ENCODE assay signal across 1 cellular context in genomic region chr6:119436583-119436982, GRCh38.
TF ChIP-seq lines count a peak whose summit lies in the region.

No MANE protein-coding gene starts in this region.

TF ChIP-seq in K562, 482 proteins besides CTCF, POLR2A, EP300 and RAD21 (continued from another document):
- TF ChIP-seq, protein P1, sequence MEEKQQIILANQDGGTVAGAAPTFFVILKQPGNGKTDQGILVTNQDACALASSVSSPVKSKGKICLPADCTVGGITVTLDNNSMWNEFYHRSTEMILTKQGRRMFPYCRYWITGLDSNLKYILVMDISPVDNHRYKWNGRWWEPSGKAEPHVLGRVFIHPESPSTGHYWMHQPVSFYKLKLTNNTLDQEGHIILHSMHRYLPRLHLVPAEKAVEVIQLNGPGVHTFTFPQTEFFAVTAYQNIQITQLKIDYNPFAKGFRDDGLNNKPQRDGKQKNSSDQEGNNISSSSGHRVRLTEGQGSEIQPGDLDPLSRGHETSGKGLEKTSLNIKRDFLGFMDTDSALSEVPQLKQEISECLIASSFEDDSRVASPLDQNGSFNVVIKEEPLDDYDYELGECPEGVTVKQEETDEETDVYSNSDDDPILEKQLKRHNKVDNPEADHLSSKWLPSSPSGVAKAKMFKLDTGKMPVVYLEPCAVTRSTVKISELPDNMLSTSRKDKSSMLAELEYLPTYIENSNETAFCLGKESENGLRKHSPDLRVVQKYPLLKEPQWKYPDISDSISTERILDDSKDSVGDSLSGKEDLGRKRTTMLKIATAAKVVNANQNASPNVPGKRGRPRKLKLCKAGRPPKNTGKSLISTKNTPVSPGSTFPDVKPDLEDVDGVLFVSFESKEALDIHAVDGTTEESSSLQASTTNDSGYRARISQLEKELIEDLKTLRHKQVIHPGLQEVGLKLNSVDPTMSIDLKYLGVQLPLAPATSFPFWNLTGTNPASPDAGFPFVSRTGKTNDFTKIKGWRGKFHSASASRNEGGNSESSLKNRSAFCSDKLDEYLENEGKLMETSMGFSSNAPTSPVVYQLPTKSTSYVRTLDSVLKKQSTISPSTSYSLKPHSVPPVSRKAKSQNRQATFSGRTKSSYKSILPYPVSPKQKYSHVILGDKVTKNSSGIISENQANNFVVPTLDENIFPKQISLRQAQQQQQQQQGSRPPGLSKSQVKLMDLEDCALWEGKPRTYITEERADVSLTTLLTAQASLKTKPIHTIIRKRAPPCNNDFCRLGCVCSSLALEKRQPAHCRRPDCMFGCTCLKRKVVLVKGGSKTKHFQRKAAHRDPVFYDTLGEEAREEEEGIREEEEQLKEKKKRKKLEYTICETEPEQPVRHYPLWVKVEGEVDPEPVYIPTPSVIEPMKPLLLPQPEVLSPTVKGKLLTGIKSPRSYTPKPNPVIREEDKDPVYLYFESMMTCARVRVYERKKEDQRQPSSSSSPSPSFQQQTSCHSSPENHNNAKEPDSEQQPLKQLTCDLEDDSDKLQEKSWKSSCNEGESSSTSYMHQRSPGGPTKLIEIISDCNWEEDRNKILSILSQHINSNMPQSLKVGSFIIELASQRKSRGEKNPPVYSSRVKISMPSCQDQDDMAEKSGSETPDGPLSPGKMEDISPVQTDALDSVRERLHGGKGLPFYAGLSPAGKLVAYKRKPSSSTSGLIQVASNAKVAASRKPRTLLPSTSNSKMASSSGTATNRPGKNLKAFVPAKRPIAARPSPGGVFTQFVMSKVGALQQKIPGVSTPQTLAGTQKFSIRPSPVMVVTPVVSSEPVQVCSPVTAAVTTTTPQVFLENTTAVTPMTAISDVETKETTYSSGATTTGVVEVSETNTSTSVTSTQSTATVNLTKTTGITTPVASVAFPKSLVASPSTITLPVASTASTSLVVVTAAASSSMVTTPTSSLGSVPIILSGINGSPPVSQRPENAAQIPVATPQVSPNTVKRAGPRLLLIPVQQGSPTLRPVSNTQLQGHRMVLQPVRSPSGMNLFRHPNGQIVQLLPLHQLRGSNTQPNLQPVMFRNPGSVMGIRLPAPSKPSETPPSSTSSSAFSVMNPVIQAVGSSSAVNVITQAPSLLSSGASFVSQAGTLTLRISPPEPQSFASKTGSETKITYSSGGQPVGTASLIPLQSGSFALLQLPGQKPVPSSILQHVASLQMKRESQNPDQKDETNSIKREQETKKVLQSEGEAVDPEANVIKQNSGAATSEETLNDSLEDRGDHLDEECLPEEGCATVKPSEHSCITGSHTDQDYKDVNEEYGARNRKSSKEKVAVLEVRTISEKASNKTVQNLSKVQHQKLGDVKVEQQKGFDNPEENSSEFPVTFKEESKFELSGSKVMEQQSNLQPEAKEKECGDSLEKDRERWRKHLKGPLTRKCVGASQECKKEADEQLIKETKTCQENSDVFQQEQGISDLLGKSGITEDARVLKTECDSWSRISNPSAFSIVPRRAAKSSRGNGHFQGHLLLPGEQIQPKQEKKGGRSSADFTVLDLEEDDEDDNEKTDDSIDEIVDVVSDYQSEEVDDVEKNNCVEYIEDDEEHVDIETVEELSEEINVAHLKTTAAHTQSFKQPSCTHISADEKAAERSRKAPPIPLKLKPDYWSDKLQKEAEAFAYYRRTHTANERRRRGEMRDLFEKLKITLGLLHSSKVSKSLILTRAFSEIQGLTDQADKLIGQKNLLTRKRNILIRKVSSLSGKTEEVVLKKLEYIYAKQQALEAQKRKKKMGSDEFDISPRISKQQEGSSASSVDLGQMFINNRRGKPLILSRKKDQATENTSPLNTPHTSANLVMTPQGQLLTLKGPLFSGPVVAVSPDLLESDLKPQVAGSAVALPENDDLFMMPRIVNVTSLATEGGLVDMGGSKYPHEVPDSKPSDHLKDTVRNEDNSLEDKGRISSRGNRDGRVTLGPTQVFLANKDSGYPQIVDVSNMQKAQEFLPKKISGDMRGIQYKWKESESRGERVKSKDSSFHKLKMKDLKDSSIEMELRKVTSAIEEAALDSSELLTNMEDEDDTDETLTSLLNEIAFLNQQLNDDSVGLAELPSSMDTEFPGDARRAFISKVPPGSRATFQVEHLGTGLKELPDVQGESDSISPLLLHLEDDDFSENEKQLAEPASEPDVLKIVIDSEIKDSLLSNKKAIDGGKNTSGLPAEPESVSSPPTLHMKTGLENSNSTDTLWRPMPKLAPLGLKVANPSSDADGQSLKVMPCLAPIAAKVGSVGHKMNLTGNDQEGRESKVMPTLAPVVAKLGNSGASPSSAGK (IDR thresholded peaks at IDR 0.05) = peak; percentile 41; the same call in 1 of the 2 replicates
- TF ChIP-seq ZNF41 (CRISPR knock-in tag; conservative IDR thresholded peaks at IDR 0.05) = no peak
- TF ChIP-seq ZC3H4 (CRISPR knock-in tag; IDR thresholded peaks at IDR 0.05; ENCODE audit: borderline replicate concordance) = no peak
- no peak for TF ChIP-seq TAF15 (IDR thresholded peaks at IDR 0.05; ENCODE audit: low read depth, low read length)
- TF ChIP-seq, protein P2, sequence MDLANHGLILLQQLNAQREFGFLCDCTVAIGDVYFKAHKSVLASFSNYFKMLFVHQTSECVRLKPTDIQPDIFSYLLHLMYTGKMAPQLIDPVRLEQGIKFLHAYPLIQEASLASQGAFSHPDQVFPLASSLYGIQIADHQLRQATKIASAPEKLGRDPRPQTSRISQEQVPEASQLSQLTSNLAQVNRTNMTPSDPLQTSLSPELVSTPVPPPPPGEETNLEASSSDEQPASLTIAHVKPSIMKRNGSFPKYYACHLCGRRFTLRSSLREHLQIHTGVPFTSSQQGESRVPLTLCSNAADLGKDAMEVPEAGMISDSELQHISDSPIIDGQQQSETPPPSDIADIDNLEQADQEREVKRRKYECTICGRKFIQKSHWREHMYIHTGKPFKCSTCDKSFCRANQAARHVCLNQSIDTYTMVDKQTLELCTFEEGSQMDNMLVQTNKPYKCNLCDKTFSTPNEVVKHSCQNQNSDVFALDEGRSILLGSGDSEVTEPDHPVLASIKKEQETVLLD (IDR thresholded peaks at IDR 0.05) = no peak; the same call in 1 of the 2 replicates
- TF ChIP-seq DNMT1 (IDR thresholded peaks at IDR 0.05) = no peak
- no peak for TF ChIP-seq POLR2G (IDR thresholded peaks at IDR 0.05; ENCODE audit: low read depth, low read length)
- TF ChIP-seq IRF2 (CRISPR knock-in tag; IDR thresholded peaks at IDR 0.05) = no peak
- TF ChIP-seq SMARCA5 (IDR thresholded peaks at IDR 0.05) = no peak
- peak in 1 of 2 experiments; percentile 58; a peak in 1 of 4 replicates for TF ChIP-seq RCOR1 (IDR thresholded peaks at IDR 0.05; ENCODE audit: borderline replicate concordance in 1 of 2, low read depth in 2 of 2, low read length in 2 of 2)
- no peak for TF ChIP-seq HES1 (IDR thresholded peaks at IDR 0.05; ENCODE audit: low read depth)
- TF ChIP-seq HNRNPH1 (optimal IDR thresholded peaks at IDR 0.05; ENCODE audit: low read depth, low read length) = no peak
- TF ChIP-seq HDAC1 (IDR thresholded peaks at IDR 0.05) = peak in 1 of 2 experiments; percentile 55; a peak in 1 of 4 replicates
- TF ChIP-seq, protein P3, sequence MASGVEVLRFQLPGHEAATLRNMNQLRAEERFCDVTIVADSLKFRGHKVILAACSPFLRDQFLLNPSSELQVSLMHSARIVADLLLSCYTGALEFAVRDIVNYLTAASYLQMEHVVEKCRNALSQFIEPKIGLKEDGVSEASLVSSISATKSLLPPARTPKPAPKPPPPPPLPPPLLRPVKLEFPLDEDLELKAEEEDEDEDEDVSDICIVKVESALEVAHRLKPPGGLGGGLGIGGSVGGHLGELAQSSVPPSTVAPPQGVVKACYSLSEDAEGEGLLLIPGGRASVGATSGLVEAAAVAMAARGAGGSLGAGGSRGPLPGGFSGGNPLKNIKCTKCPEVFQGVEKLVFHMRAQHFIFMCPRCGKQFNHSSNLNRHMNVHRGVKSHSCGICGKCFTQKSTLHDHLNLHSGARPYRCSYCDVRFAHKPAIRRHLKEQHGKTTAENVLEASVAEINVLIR (CRISPR knock-in tag; IDR thresholded peaks at IDR 0.05) = no peak
- no peak for TF ChIP-seq MCM7 (IDR thresholded peaks at IDR 0.05)
- TF ChIP-seq CC2D1A (IDR thresholded peaks at IDR 0.05) = peak; percentile 55; the same call in 1 of the 2 replicates
- peak; percentile 36 for TF ChIP-seq L3MBTL2 (IDR thresholded peaks at IDR 0.05)
- no peak for TF ChIP-seq REST (CRISPR knock-in tag; IDR thresholded peaks at IDR 0.05; ENCODE audit: low read depth)
- no peak; a peak in 1 of 4 replicates for TF ChIP-seq ARNT (IDR thresholded peaks at IDR 0.05)
- TF ChIP-seq GTF2F1 (IDR thresholded peaks at IDR 0.05; ENCODE audit: low read depth, low read length) = no peak
- no peak for TF ChIP-seq MAFF (IDR thresholded peaks at IDR 0.05; ENCODE audit: low read length)
- no peak for TF ChIP-seq MXI1 (IDR thresholded peaks at IDR 0.05; ENCODE audit: low read depth, low read length)
- peak; percentile 29; the same call in 1 of the 2 replicates for TF ChIP-seq FOXM1 (IDR thresholded peaks at IDR 0.05; ENCODE audit: low read depth)
- no peak for TF ChIP-seq FOXM1 (CRISPR knock-in tag; IDR thresholded peaks at IDR 0.05; ENCODE audit: low read depth)
- TF ChIP-seq NFE2L1 (tag; IDR thresholded peaks at IDR 0.05; ENCODE audit: borderline replicate concordance, low read depth) = no peak
- no peak for TF ChIP-seq SMARCC2 (IDR thresholded peaks at IDR 0.05; ENCODE audit: low read depth)
- TF ChIP-seq CREM (IDR thresholded peaks at IDR 0.05; ENCODE audit: low read depth) = no peak
- TF ChIP-seq ZNF174 (CRISPR knock-in tag; IDR thresholded peaks at IDR 0.05) = no peak
- TF ChIP-seq GABPA (tag; conservative IDR thresholded peaks at IDR 0.05; ENCODE audit: low read depth) = no peak
- no peak for TF ChIP-seq ZKSCAN1 (IDR thresholded peaks at IDR 0.05; ENCODE audit: low read depth, low read length)
- no peak for TF ChIP-seq ZNF253 (CRISPR knock-in tag; conservative IDR thresholded peaks at IDR 0.05)
- no peak for TF ChIP-seq NFIX (CRISPR knock-in tag; IDR thresholded peaks at IDR 0.05; ENCODE audit: low read depth)
- TF ChIP-seq ZNF511 (CRISPR knock-in tag; IDR thresholded peaks at IDR 0.05) = no peak
- no peak for TF ChIP-seq IFI16 (CRISPR knock-in tag; IDR thresholded peaks at IDR 0.05)
TF ChIP-seq in K562: peak in this region for 33.
